Comparison of ENCODE assay signal across 8 cellular contexts in the genomic region with DNA sequence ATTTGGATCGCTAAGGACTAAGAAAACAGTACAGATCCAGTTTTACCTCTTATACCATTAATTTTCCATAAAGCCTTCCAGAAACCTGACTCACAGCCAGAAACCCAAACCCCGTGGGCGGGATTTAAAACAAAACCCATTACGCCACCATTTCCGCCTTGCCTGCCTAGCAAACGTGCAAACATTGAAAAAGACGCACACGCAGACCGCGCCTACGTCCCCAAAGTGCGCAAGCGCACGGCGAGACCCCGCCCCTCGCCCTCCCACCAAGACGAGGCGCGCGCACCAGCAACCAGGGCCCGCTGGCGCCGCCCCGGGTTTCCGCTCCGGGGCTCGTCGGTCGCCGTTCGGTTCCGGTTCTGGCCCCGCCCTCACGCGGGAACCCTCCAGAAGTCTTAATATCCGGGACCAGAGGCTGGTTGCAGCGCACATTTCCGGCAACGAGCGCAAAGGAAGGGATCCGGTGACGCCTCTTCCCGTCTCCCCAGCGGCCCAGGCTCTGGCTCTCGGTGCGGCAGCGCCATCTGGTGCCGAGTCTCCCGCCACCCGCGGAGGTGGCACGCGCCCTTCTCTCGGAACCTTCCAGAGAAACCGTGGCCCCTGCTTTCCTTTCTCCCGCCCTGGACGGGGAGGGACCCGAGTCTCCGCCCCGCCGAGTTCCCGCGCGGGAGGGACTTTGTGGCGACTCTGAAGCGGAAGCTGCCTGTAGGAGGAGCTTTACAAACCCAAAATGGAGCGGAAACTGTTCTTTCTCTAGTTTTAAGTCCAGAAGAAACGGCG.
DNase-seq lines count a peak whose midpoint lies in the region; ATAC-seq, FAIRE-seq and TF ChIP-seq lines count a peak whose summit lies in the region.

No MANE protein-coding gene starts in this region.

- POLR2A ChIA-PET in T-cell (lab: Charles Lee) = interaction anchor here in 1 of 2 donors (0.6 to 1.2 kb wide), 7 partner anchors 274 to 1115 kb away, joined by 3 to 9 read pairs (median 4); a partner anchor contains a TSS

- H3K4me1 Mint-ChIP-seq in T-cell = peaks cover 37 to 58% (median 44%) of the 10 kb centered on the region in 3 donors

- ATAC-seq in HG02840 (IDR thresholded peaks at IDR 0.05; ENCODE audit: low FRiP score, unreplicated experiment) (peak; percentile 83), T-cell (replicated peaks in 1 of 4) (peak; percentile 85 to 87 (median 86)), left cardiac atrium (peak; percentile 93 to 96)

- H3K9me3 Mint-ChIP-seq in T-cell = peaks cover 0 to 13% (median 0%) of the 10 kb centered on the region in 3 donors

- CTCF ChIA-PET in T-cell (lab: Charles Lee) = interaction anchor here in 1 of 2 donors (0.6 to 1.6 kb wide), 24 partner anchors 9 to 1633 kb away, joined by 3 to 13 read pairs (median 4); a partner anchor contains a TSS

- no peaks in the 10 kb centered on the region for H3K27me3 Mint-ChIP-seq in T-cell

- intact Hi-C loops in left cardiac atrium (cut with DNase I) (loop anchor here (5.0 to 10.0 kb wide), 3 partner anchors 182 to 318 kb away; a partner anchor contains a TSS), posterior vena cava (cut with DNase I) (loop anchor here (10.0 kb wide), 1 partner anchor 182 kb away; no protein-coding TSS in a partner anchor)

- peak; percentile 78 for TF ChIP-seq POLR2A in GM12891 (IDR thresholded peaks at IDR 0.05; ENCODE audit: low read depth, low read length)

- H3K4me3 Mint-ChIP-seq in T-cell = peak overlapping the region; percentile 84 to 96 (median 93)

- peak; percentile 56 for DNase-seq in GM12891 (ENCODE audit: insufficient read length, low spot score)
- peak; percentile 70 for DNase-seq in NCI-H1436 treated with DMSO at 0.1 percent for 48 hours (lab: John Stamatoyannopoulos, UW)
- DNase-seq in T-cell = peak; percentile 96 to 99 (median 98)
- DNase-seq in amniotic stem cell (lab: John Stamatoyannopoulos, UW) = peak; percentile 100
- DNase-seq in left cardiac atrium = peak; percentile 99
- DNase-seq in posterior vena cava (ENCODE audit: low spot score) = peak; percentile 100
- DNase-seq in ureter (ENCODE audit: low spot score) = peak; percentile 97

- H3K36me3 Mint-ChIP-seq in T-cell = no peaks in the 10 kb centered on the region

- peak overlapping the region; percentile 100 for H3K27ac Mint-ChIP-seq in T-cell

- FAIRE-seq in GM12891 (lab: Jason Lieb, UNC) = peak; percentile 99

TF ChIP-seq in GM12891, 5 proteins besides CTCF, POLR2A, EP300 and RAD21:
- TF ChIP-seq PAX5 (IDR thresholded peaks at IDR 0.05; ENCODE audit: insufficient read depth, low read length, severe bottlenecking) (peak; percentile 21), SPI1 (IDR thresholded peaks at IDR 0.05; ENCODE audit: low read depth, low read length) (no peak; the same call in 1 of the 2 replicates), TAF1 (IDR thresholded peaks at IDR 0.05; ENCODE audit: low read depth, low read length) (peak; percentile 71), POLR2AphosphoS5 (IDR thresholded peaks at IDR 0.05; ENCODE audit: low read depth, low read length) (peak; percentile 32; the same call in 1 of the 2 replicates), POU2F2 (IDR thresholded peaks at IDR 0.05; ENCODE audit: low read depth, low read length) (peak; percentile 66; the same call in 1 of the 2 replicates)

Comparison
In these comparisons a context has a peak if more than half of its experiments do, and no peak if none do; other contexts are left out.
1. Peak in every context shown above with its lines: DNase-seq and ATAC-seq.